Comparison of ENCODE assay signal across 2 cellular contexts in the genomic region with DNA sequence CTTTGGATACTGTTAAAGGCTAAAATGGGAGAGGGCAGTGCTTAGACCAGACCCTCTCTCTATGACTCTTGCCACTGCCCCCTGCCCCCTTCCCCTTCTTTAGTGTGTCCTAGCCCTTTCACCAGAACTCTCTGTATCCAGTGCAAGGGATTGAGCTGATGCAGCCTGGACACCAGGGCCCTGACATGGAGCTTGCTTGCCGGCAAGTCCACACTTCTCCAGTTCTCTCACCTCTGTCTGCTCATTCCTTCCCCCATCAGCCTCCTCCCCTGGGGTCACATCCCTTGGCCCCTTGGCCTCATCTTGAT.
TF ChIP-seq lines count a peak whose summit lies in the region.

No MANE protein-coding gene starts in this region.

TF ChIP-seq in A549, 52 proteins besides CTCF, POLR2A, EP300 and RAD21:
- TF ChIP-seq MAFK (IDR thresholded peaks at IDR 0.05; ENCODE audit: partially characterized antibody), result no peak
- no peak for TF ChIP-seq EHMT2 (IDR thresholded peaks at IDR 0.05; ENCODE audit: low read depth)
- TF ChIP-seq RNF2 (IDR thresholded peaks at IDR 0.05; ENCODE audit: borderline replicate concordance, low read depth), result no peak
- no peak for TF ChIP-seq JUNB (IDR thresholded peaks at IDR 0.05)
- no peak for TF ChIP-seq HOXA7 (CRISPR knock-in tag; IDR thresholded peaks at IDR 0.05)
- TF ChIP-seq CHD2 (IDR thresholded peaks at IDR 0.05; ENCODE audit: low read length, partially characterized antibody), result no peak
- TF ChIP-seq TFCP2L1 (CRISPR knock-in tag; IDR thresholded peaks at IDR 0.05), result no peak
- TF ChIP-seq E2F6 (IDR thresholded peaks at IDR 0.05; ENCODE audit: borderline replicate concordance, low read depth), result no peak
- no peak for TF ChIP-seq CHD4 (IDR thresholded peaks at IDR 0.05; ENCODE audit: borderline replicate concordance)
- no peak for TF ChIP-seq CBX8 (IDR thresholded peaks at IDR 0.05)
- no peak for TF ChIP-seq RCOR1 (IDR thresholded peaks at IDR 0.05; ENCODE audit: low read depth, low read length)
- TF ChIP-seq NPAS2 (CRISPR knock-in tag; IDR thresholded peaks at IDR 0.05; ENCODE audit: borderline replicate concordance), result no peak
- no peak for TF ChIP-seq KDM5A (IDR thresholded peaks at IDR 0.05)

TF ChIP-seq in GM23338, 12 proteins besides CTCF, POLR2A, EP300 and RAD21:
- no peak for TF ChIP-seq POLR2AphosphoS5 (IDR thresholded peaks at IDR 0.05; ENCODE audit: low read depth)
- no peak for TF ChIP-seq EZH2 (IDR thresholded peaks at IDR 0.05; ENCODE audit: low read depth, unreplicated experiment)
